23 cellular contexts compared by ENCODE assay signal in the genomic region with DNA sequence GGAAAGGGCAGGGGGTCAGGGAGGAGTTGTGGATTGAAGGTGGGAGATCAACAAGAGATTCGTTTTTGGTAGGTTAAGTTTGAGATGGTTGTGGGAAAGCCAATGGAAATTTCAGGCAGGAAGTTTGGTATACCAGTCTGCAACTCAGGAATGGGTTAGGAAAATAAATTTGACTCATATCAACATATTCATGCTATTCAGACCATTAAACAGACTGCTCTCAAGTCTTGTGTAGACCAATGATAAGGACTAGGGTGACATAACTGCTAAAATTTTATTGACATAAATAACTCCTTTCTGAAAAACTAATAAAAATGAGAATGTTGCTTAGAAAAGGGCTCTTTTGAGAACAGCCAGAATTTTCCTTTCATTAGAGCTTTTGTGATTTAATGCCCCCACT. TPM values are rescaled to one million over a fixed set of nuclear protein-coding genes. Genes with fewer than 3 reads are reported as not detected.
A peak's percentile ranks its signal among the peaks of the same experiment; 100 is the strongest.
DNase-seq lines count a peak whose midpoint lies in the region; ATAC-seq, FAIRE-seq and TF ChIP-seq lines count a peak whose summit lies in the region.
"Had no signal": no experiment of that assay in that cellular context is flagged by ENCODE, and none has a peak within 500 bp of the region (broad histone marks: within the 10 kb centered on the region; RNA-seq: fewer than 3 reads in every experiment).

No MANE protein-coding gene starts in this region.

- CTCF ChIA-PET in H1 (lab: Charles Lee; ENCODE audit: partially characterized antibody), result no interaction called here
- CTCF ChIA-PET in activated CD8-positive, alpha-beta memory T cell treated with anti-CD3 and anti-CD28 coated beads, Interleukin-2, amount 10 ng/mL, durations not matched to agents 7 days and 5 days (lab: Charles Lee), result no interaction called here

- H2AK5ac ChIP-seq in H9 (ENCODE audit: insufficient read length, low read length), result no peak overlapping the region
- H2AK5ac ChIP-seq in H1 (ENCODE audit: low read depth, low read length), result no peak overlapping the region

- TF ChIP-seq CTCF in H9 (conservative IDR thresholded peaks at IDR 0.05), result no peak
- no peak for TF ChIP-seq CTCF in H1 (IDR thresholded peaks at IDR 0.05; ENCODE audit: control extremely low read depth in 1 of 3, insufficient read depth in 1 of 3, low read depth in 1 of 3, low read length in 3 of 3)
- TF ChIP-seq CTCF in mesothelial cell of epicardium (IDR thresholded peaks at IDR 0.05; ENCODE audit: unreplicated experiment), result no peak

- no peaks in the 10 kb centered on the region for H3K27me3 ChIP-seq in BLaER1 treated with 17β-estradiol and CSF1 and Interleukin-3, amounts not matched to agents 10 nM and 100 nM
- H3K27me3 ChIP-seq in H9 (ENCODE audit: insufficient read depth, low read length) (no peaks in the 10 kb centered on the region), H1 (replicated peaks in 1 of 4; ENCODE audit: control insufficient read depth in 3 of 4, extremely low read depth in 1 of 4, insufficient read depth in 3 of 4, low read length in 3 of 4) (no peaks in the 10 kb centered on the region)

- H3K36me3 Mint-ChIP-seq in H9 (ENCODE audit: insufficient read depth in 1 of 3, low read depth in 3 of 3), result no peaks in the 10 kb centered on the region
- peaks cover 4% of the 10 kb centered on the region for H3K36me3 Mint-ChIP-seq in mesothelial cell of epicardium
- no peaks in the 10 kb centered on the region for H3K36me3 Mint-ChIP-seq in activated CD8-positive, alpha-beta memory T cell treated with anti-CD3 and anti-CD28 coated beads, Interleukin-2, amount 10 ng/mL, durations not matched to agents 7 days and 5 days
- H3K36me3 Mint-ChIP-seq: immature natural killer cell had no signal

- peak; percentile 48 for FAIRE-seq in H1 (lab: Jason Lieb, UNC)
- FAIRE-seq: K562 had no signal

- H3K9me3 Mint-ChIP-seq in H9 (no peaks in the 10 kb centered on the region), mesothelial cell of epicardium (peaks cover 4% of the 10 kb centered on the region)
- H3K9me3 Mint-ChIP-seq in activated CD8-positive, alpha-beta memory T cell treated with anti-CD3 and anti-CD28 coated beads, Interleukin-2, amount 10 ng/mL, durations not matched to agents 7 days and 5 days (ENCODE audit: low read depth), result no peaks in the 10 kb centered on the region
- H3K9me3 Mint-ChIP-seq: activated naive CD8-positive, alpha-beta T cell treated with anti-CD3 and anti-CD28 coated beads, Interleukin-2, amount 50 U/mL, for 24 hours; immature natural killer cell; stimulated activated naive CD8-positive, alpha-beta T cell treated with anti-CD3 and anti-CD28 coated beads, Interleukin-15, amount 100 ng/mL, for 72 hours; type B pancreatic cell had no signal

- H3K27ac Mint-ChIP-seq in H9 (peak overlapping the region; percentile 41 to 89 (median 77); a peak in 6 of 7 replicates), mesothelial cell of epicardium (peak overlapping the region; percentile 9)
- no peak overlapping the region for H3K27ac Mint-ChIP-seq in activated CD8-positive, alpha-beta memory T cell treated with anti-CD3 and anti-CD28 coated beads, Interleukin-2, amount 10 ng/mL, durations not matched to agents 7 days and 5 days
- H3K27ac Mint-ChIP-seq: activated naive CD8-positive, alpha-beta T cell treated with anti-CD3 and anti-CD28 coated beads, Interleukin-2, amount 50 U/mL, for 24 hours; immature natural killer cell; stimulated activated naive CD8-positive, alpha-beta T cell treated with anti-CD3 and anti-CD28 coated beads, Interleukin-15, amount 100 ng/mL, for 72 hours; type B pancreatic cell had no signal

- no peak overlapping the region for H3K18ac ChIP-seq in H9 (ENCODE audit: insufficient read length, low read depth, low read length)
- no peak overlapping the region for H3K18ac ChIP-seq in H1 (ENCODE audit: extremely low read depth, low read length)

- H4K8ac ChIP-seq in H9 (replicated peaks; ENCODE audit: insufficient read length, low read depth, low read length) (no peak overlapping the region), H1 (ENCODE audit: extremely low read depth, insufficient read depth, low read length) (no peak overlapping the region)

- H3K4me1 ChIP-seq in BLaER1 treated with 17β-estradiol and CSF1 and Interleukin-3, amounts not matched to agents 10 nM and 100 nM, result peaks cover 24 to 41% (median 39%) of the 10 kb centered on the region in 10 experiments
- H3K4me1 ChIP-seq in H9 (ENCODE audit: insufficient read depth, low read length) (peaks cover 3% of the 10 kb centered on the region; the same call in 1 of the 2 replicates), H1 (replicated peaks in 1 of 4; ENCODE audit: control insufficient read depth in 3 of 4, insufficient read depth in 4 of 4, low read length in 3 of 4) (peaks cover 0 to 25% (median 9%) of the 10 kb centered on the region in 4 experiments; a peak in 6 of 7 replicates)

- H3T11ph ChIP-seq in H9 (ENCODE audit: low read length), result no peak overlapping the region

- H3K4me1 Mint-ChIP-seq in H9 (peaks cover 60 to 65% of the 10 kb centered on the region in 2 experiments), mesothelial cell of epicardium (peaks cover 25% of the 10 kb centered on the region)
- H3K4me1 Mint-ChIP-seq in activated CD8-positive, alpha-beta memory T cell treated with anti-CD3 and anti-CD28 coated beads, Interleukin-2, amount 10 ng/mL, durations not matched to agents 7 days and 5 days, result no peaks in the 10 kb centered on the region
- H3K4me1 Mint-ChIP-seq: immature natural killer cell; stimulated activated naive CD8-positive, alpha-beta T cell treated with anti-CD3 and anti-CD28 coated beads, Interleukin-15, amount 100 ng/mL, for 72 hours had no signal

- H3K9ac ChIP-seq in BLaER1 treated with 17β-estradiol and CSF1 and Interleukin-3, amounts not matched to agents 10 nM and 100 nM, result no peak overlapping the region
- H3K9ac ChIP-seq in H9 (ENCODE audit: extremely low read depth, insufficient read length, low read length) (no peak overlapping the region), H1 (replicated peaks in 1 of 4; ENCODE audit: extremely low read depth in 1 of 4, low read depth in 3 of 4, low read length in 3 of 4) (no peak overlapping the region)

- H4K20me1 ChIP-seq in BLaER1 treated with 17β-estradiol and CSF1 and Interleukin-3, amounts not matched to agents 10 nM and 100 nM, result peaks cover 0 to 5% (median 0%) of the 10 kb centered on the region in 11 experiments; a peak in 1 of 22 replicates
- no peaks in the 10 kb centered on the region for H4K20me1 ChIP-seq in H9 (ENCODE audit: control insufficient read depth, insufficient read depth, insufficient read length)
- peaks cover 0 to 3% of the 10 kb centered on the region in 2 experiments for H4K20me1 ChIP-seq in H1 (replicated peaks in 1 of 2; ENCODE audit: control insufficient read depth in 1 of 2, insufficient read depth in 2 of 2, low read length in 2 of 2)

- H4K5ac ChIP-seq in H9 (ENCODE audit: insufficient read length, low read depth, low read length), result no peak overlapping the region
- no peak overlapping the region for H4K5ac ChIP-seq in H1 (ENCODE audit: insufficient read length, low read depth, low read length)

- H2BK20ac ChIP-seq in H9 (ENCODE audit: low read depth, low read length, poor library complexity, severe bottlenecking) (no peak overlapping the region), H1 (ENCODE audit: low read length) (no peak overlapping the region)

- DNase-seq in H9 (no peak), H1 (ENCODE audit: low read depth in 1 of 2, low spot score in 2 of 2) (no peak), mesothelial cell of epicardium (ENCODE audit: low spot score in 2 of 2, unreplicated experiment in 2 of 2) (no peak), pons (ENCODE audit: low spot score) (no peak), ACHN (no peak)
- DNase-seq in activated CD8-positive, alpha-beta memory T cell treated with anti-CD3 and anti-CD28 coated beads, Interleukin-2, amount 10 ng/mL, durations not matched to agents 7 days and 5 days, result no peak
- DNase-seq in stimulated activated CD4-positive, alpha-beta T cell treated with anti-CD3 and anti-CD28 coated beads, Interleukin-1b, Interleukin-23, amount 100 ng/mL, for 48 hours, result no peak
- DNase-seq: activated gamma-delta T cell; activated naive CD8-positive, alpha-beta T cell treated with anti-CD3 and anti-CD28 coated beads, Interleukin-2, amount 50 U/mL, for 24 hours; cortex of kidney; immature natural killer cell; NCI-H1436 treated with DMSO at 0.1 percent for 48 hours; NCI-H526; stimulated activated CD4-positive, alpha-beta T cell treated with anti-CD3 and anti-CD28 coated beads, Interleukin-4, amount 100 ng/mL, for 4 hours; stimulated activated naive CD8-positive, alpha-beta T cell treated with anti-CD3 and anti-CD28 coated beads, Interleukin-15, amount 100 ng/mL, for 72 hours had no signal

- TF ChIP-seq EP300 in H1 (IDR thresholded peaks at IDR 0.05; ENCODE audit: borderline replicate concordance in 1 of 2, low read depth in 2 of 2, low read length in 2 of 2), result no peak

- H3K36me3 ChIP-seq in BLaER1 treated with 17β-estradiol and CSF1 and Interleukin-3, amounts not matched to agents 10 nM and 100 nM, result 0 out of 22 replicates have a peak, but pooled peaks cover 0 to 6% (median 0%) of the 10 kb centered on the region in 11 experiments
- no peaks in the 10 kb centered on the region; a peak in 1 of 8 replicates for H3K36me3 ChIP-seq in H1 (ENCODE audit: control insufficient read depth in 2 of 4, insufficient read depth in 4 of 4, low read length in 3 of 4)

- H3K27me3 Mint-ChIP-seq in H9 (ENCODE audit: low read depth) (no peaks in the 10 kb centered on the region), mesothelial cell of epicardium (ENCODE audit: low read depth) (no peaks in the 10 kb centered on the region)
- H3K27me3 Mint-ChIP-seq in activated CD8-positive, alpha-beta memory T cell treated with anti-CD3 and anti-CD28 coated beads, Interleukin-2, amount 10 ng/mL, durations not matched to agents 7 days and 5 days, result no peaks in the 10 kb centered on the region
- H3K27me3 Mint-ChIP-seq: activated naive CD8-positive, alpha-beta T cell treated with anti-CD3 and anti-CD28 coated beads, Interleukin-2, amount 50 U/mL, for 24 hours; brain; stimulated activated naive CD8-positive, alpha-beta T cell treated with anti-CD3 and anti-CD28 coated beads, Interleukin-15, amount 100 ng/mL, for 72 hours; type B pancreatic cell had no signal

- H3K56ac ChIP-seq in H9 (ENCODE audit: insufficient read length, low read depth, low read length) (no peak overlapping the region), H1 (replicated peaks; ENCODE audit: insufficient read length, low read depth, low read length) (no peak overlapping the region)

- H3K9me3 ChIP-seq in BLaER1 treated with 17β-estradiol and CSF1 and Interleukin-3, amounts not matched to agents 10 nM and 100 nM (replicated peaks in 1 of 11), result 0 out of 22 replicates have a peak, but pooled peaks cover 0 to 5% (median 0%) of the 10 kb centered on the region in 11 experiments
- H3K9me3 ChIP-seq in H9 (ENCODE audit: control insufficient read depth, low read depth, low read length) (no peaks in the 10 kb centered on the region), H1 (ENCODE audit: insufficient read depth in 2 of 2, low read depth in 1 of 2, low read length in 1 of 2) (no peaks in the 10 kb centered on the region)

- H3K23ac ChIP-seq in H9 (ENCODE audit: insufficient read length, low read depth, low read length), result no peak overlapping the region
- no peak overlapping the region for H3K23ac ChIP-seq in H1 (ENCODE audit: insufficient read length)

- H3K79me1 ChIP-seq in H9 (ENCODE audit: insufficient read depth, low read depth, low read length, poor library complexity, severe bottlenecking) (peaks cover 7% of the 10 kb centered on the region), H1 (ENCODE audit: low read depth, low read length) (no peaks in the 10 kb centered on the region)

- H2BK120ac ChIP-seq in H9 (ENCODE audit: low read depth, low read length, poor library complexity, severe bottlenecking) (no peak overlapping the region), H1 (replicated peaks; ENCODE audit: low read depth, low read length) (no peak overlapping the region)

- H3K27ac ChIP-seq in BLaER1 treated with 17β-estradiol and CSF1 and Interleukin-3, amounts not matched to agents 10 nM and 100 nM, result peak overlapping the region in 2 of 11 experiments; percentile 60 to 61; a peak in 4 of 22 replicates
- H3K27ac ChIP-seq in H9 (ENCODE audit: insufficient read length, low read depth, low read length) (no peak overlapping the region), H1 (ENCODE audit: low read depth, low read length) (no peak overlapping the region)
- H3K27ac ChIP-seq: C4-2B, SK-N-MC had no signal

- POLR2A ChIA-PET in H1 (lab: Charles Lee; ENCODE audit: partially characterized antibody), result no interaction called here

- H3K4me2 ChIP-seq in BLaER1 treated with 17β-estradiol and CSF1 and Interleukin-3, amounts not matched to agents 10 nM and 100 nM, result peak overlapping the region in 9 of 11 experiments; percentile 38 to 88 (median 65); a peak in 14 of 22 replicates
- H3K4me2 ChIP-seq in H9 (ENCODE audit: insufficient read depth, insufficient read length, low read length) (no peak overlapping the region), H1 (ENCODE audit: insufficient read depth in 1 of 2, low read depth in 2 of 2, low read length in 2 of 2) (no peak overlapping the region)

- no peak overlapping the region for H2BK12ac ChIP-seq in H9 (ENCODE audit: insufficient read length, low read depth, low read length)
- H2BK12ac ChIP-seq in H1 (ENCODE audit: low read depth, low read length), result no peak overlapping the region

- H2BK5ac ChIP-seq in H9 (ENCODE audit: insufficient read length, low read length) (no peak overlapping the region), H1 (ENCODE audit: low read depth, low read length) (no peak overlapping the region; the same call in 1 of the 2 replicates)

- H3K4me3 ChIP-seq in BLaER1 treated with 17β-estradiol and CSF1 and Interleukin-3, amounts not matched to agents 10 nM and 100 nM, result no peak overlapping the region
- no peak overlapping the region for H3K4me3 ChIP-seq in H1 (ENCODE audit: extremely low read depth in 1 of 4, insufficient read depth in 2 of 4, low read depth in 3 of 4, low read length in 4 of 4)
- H3K4me3 ChIP-seq: K562, lung, SK-N-MC had no signal

- no peak overlapping the region for H3K4ac ChIP-seq in H9 (ENCODE audit: low read depth, low read length)
- H3K4ac ChIP-seq in H1 (replicated peaks; ENCODE audit: insufficient read length, low read depth, low read length), result no peak overlapping the region

- H3K79me2 ChIP-seq in H9 (ENCODE audit: insufficient read depth, low read length), result peaks cover 19% of the 10 kb centered on the region; the same call in 1 of the 2 replicates
- peaks cover 4 to 94% of the 10 kb centered on the region in 2 experiments; a peak in 3 of 4 replicates for H3K79me2 ChIP-seq in H1 (ENCODE audit: control insufficient read depth in 1 of 2, insufficient read depth in 2 of 2, low read length in 2 of 2)

- in situ Hi-C loops in ACHN (cut with HindIII; ENCODE audit: low pct_ligation_motif_present, low pct_unique_long_range_greater_than_20kb, low sequenced_read_pairs), result no loop called here

- H3K14ac ChIP-seq in H9 (ENCODE audit: insufficient read depth, low read length), result no peak overlapping the region
- H3K14ac ChIP-seq in H1 (ENCODE audit: insufficient read length), result no peak overlapping the region

- no peak for ATAC-seq in activated CD8-positive, alpha-beta memory T cell treated with anti-CD3 and anti-CD28 coated beads, Interleukin-2, amount 10 ng/mL, durations not matched to agents 7 days and 5 days
- ATAC-seq: activated naive CD8-positive, alpha-beta T cell treated with anti-CD3 and anti-CD28 coated beads, Interleukin-2, amount 50 U/mL, for 24 hours; HCT116; K562; stimulated activated naive CD8-positive, alpha-beta T cell treated with anti-CD3 and anti-CD28 coated beads, Interleukin-15, amount 100 ng/mL, for 72 hours had no signal

- H2BK15ac ChIP-seq in H9 (ENCODE audit: low read depth, low read length), result no peak overlapping the region
- no peak overlapping the region for H2BK15ac ChIP-seq in H1 (ENCODE audit: low read length)

- H2AFZ ChIP-seq in H9 (ENCODE audit: low read length), result no peak overlapping the region
- no peak overlapping the region for H2AFZ ChIP-seq in H1 (ENCODE audit: low read length)

- TF ChIP-seq RAD21 in H1 (IDR thresholded peaks at IDR 0.05 in 1 of 2, conservative IDR thresholded peaks at IDR 0.05 in 1 of 2; ENCODE audit: low read depth in 2 of 2, low read length in 2 of 2), result no peak

- H4K91ac ChIP-seq in H9 (ENCODE audit: insufficient read length, low read depth, low read length) (no peak overlapping the region), H1 (replicated peaks; ENCODE audit: insufficient read length, low read length) (no peak overlapping the region)

- no CpG with 5 or more reads among the region's 1 CpG for WGBS in H9 (ENCODE audit: extremely low coverage, insufficient read length, low lambda C conversion rate)
- WGBS in H1 (ENCODE audit: extremely low coverage in 1 of 2, insufficient coverage in 1 of 2, insufficient read length in 1 of 2, insufficient replicate concordance in 2 of 2, low coverage in 1 of 2, low lambda C conversion rate in 2 of 2, missing lambda C conversion rate in 1 of 2), 2 experiments, result 80 to 100% methylated on average over 1 of the region's 1 CpG

- H3K4me3 Mint-ChIP-seq in H9 (no peak overlapping the region; a peak in 1 of 5 replicates), mesothelial cell of epicardium (no peak overlapping the region)
- no peak overlapping the region for H3K4me3 Mint-ChIP-seq in activated CD8-positive, alpha-beta memory T cell treated with anti-CD3 and anti-CD28 coated beads, Interleukin-2, amount 10 ng/mL, durations not matched to agents 7 days and 5 days
- H3K4me3 Mint-ChIP-seq: activated naive CD8-positive, alpha-beta T cell treated with anti-CD3 and anti-CD28 coated beads, Interleukin-2, amount 50 U/mL, for 24 hours; immature natural killer cell; stimulated activated naive CD8-positive, alpha-beta T cell treated with anti-CD3 and anti-CD28 coated beads, Interleukin-15, amount 100 ng/mL, for 72 hours; type B pancreatic cell had no signal

- H3K23me2 ChIP-seq in H9 (ENCODE audit: insufficient read length, low read depth, low read length, poor library complexity, severe bottlenecking) (no peaks in the 10 kb centered on the region), H1 (ENCODE audit: low read depth, low read length) (no peaks in the 10 kb centered on the region)

- TF ChIP-seq POLR2A in H1 (IDR thresholded peaks at IDR 0.05; ENCODE audit: control extremely low read depth in 1 of 2, low read depth in 2 of 2, low read length in 2 of 2), result no peak

RNA-seq across cellular contexts. Expression of gene PLEKHA5, which starts 60.0 kb away (rescaled TPM):
- total RNA-seq in H9 (2021) (82.5 and 86.7 TPM in 2 replicates), mesothelial cell of epicardium (50.3 to 53.7 TPM (median 52.0 TPM) in 3 replicates)
- 63.7 and 66.1 TPM in 2 replicates for total RNA-seq in H1 (2021; fragmentation: NEBNext Ultra II Directional; extraction: Animal tissue kit (Norgen Biotek cat#: 25700))
- 12.1 and 17.2 TPM in 2 replicates for polyA plus RNA-seq in H1 (2011; rRNA removed)
- 22.0 TPM for polyA plus RNA-seq in H1 (2011; cell fraction: cytosol; rRNA removed)
- 33.7 TPM for polyA plus RNA-seq in H1 (2011; cell fraction: nucleus; rRNA removed)
- 28.9 to 40.9 TPM (median 32.3 TPM) in 4 replicates for polyA plus RNA-seq in H1 (2012, experiment 1 of 2)
- polyA plus RNA-seq in H1 (2012, experiment 2 of 2), result 2.3 TPM
- 56.5 TPM for polyA plus RNA-seq in H1 (2013, experiment 1 of 2)
- 51.3 TPM for polyA plus RNA-seq in H1 (2013, experiment 2 of 2)
- polyA minus RNA-seq in H1 (2011; rRNA and poly(A)+ RNA removed), result 56.4 and 61.1 TPM in 2 replicates
- polyA minus RNA-seq in H1 (2011; cell fraction: cytosol; rRNA and poly(A)+ RNA removed), result 27.7 TPM
- polyA minus RNA-seq in H1 (2011; cell fraction: nucleus; rRNA and poly(A)+ RNA removed), result 167 TPM
- total RNA-seq in activated CD8-positive, alpha-beta memory T cell treated with anti-CD3 and anti-CD28 coated beads, Interleukin-2, amount 10 ng/mL, durations not matched to agents 7 days and 5 days, result 1 to 10 TPM; 6.7 to 8.9 TPM

Comparison
In these comparisons a context has a peak if more than half of its experiments do, and no peak if none do; other contexts are left out.
1. H3K4me2 ChIP-seq: peak in BLaER1 treated with 17β-estradiol and CSF1 and Interleukin-3, amounts not matched to agents 10 nM and 100 nM (9 of 11); none in H9 (single experiment) and H1 (0 of 2).